Comparison of ENCODE assay signal across 23 cellular contexts in genomic region chr1:241679961-241680360, GRCh38. TPM values are rescaled to one million over a fixed set of nuclear protein-coding genes. Genes with fewer than 3 reads are reported as not detected.
DNase-seq lines count a peak whose midpoint lies in the region; ATAC-seq, FAIRE-seq and TF ChIP-seq lines count a peak whose summit lies in the region.
"Had no signal": no experiment of that assay in that cellular context is flagged by ENCODE, and none has a peak within 500 bp of the region (broad histone marks: within the 10 kb centered on the region; RNA-seq: fewer than 3 reads in every experiment).

No MANE protein-coding gene starts in this region.

- TF ChIP-seq POLR2A in HepG2 (IDR thresholded peaks at IDR 0.05; ENCODE audit: insufficient read depth in 1 of 2, low read depth in 2 of 2, low read length in 2 of 2), result no peak
- TF ChIP-seq POLR2A in right lobe of liver (IDR thresholded peaks at IDR 0.05), result no peak

- H3K4me1 Mint-ChIP-seq in GM23338, result no peaks in the 10 kb centered on the region

- no peaks in the 10 kb centered on the region for H3F3A ChIP-seq in GM23338 (replicated peaks; ENCODE audit: low read depth)

- TF ChIP-seq RAD21 in HepG2 (CRISPR knock-in tag; IDR thresholded peaks at IDR 0.05), result no peak

- no peaks in the 10 kb centered on the region for H3K9me3 Mint-ChIP-seq in GM23338

- CTCF ChIA-PET in HepG2 (lab: Yijun Ruan, JAX; ENCODE audit: low intra/inter-chr PET ratio, low total read pairs), result no interaction called here

- H3K36me3 Mint-ChIP-seq in GM23338 (ENCODE audit: low read depth), result no peaks in the 10 kb centered on the region

- BruUV-seq in HepG2 (replicated peaks; lab: Mats Ljungman, UMichigan), result no TSS peak

- POLR2A ChIA-PET in HepG2 (lab: Yijun Ruan, JAX), result no interaction called here

- H3K4me3 Mint-ChIP-seq in GM23338, result no peak overlapping the region
- H3K4me3 Mint-ChIP-seq: B cell had no signal

- in situ Hi-C loops in HepG2 (cut with HindIII; ENCODE audit: extremely low pct_ligation_motif_present, low pct_unique_long_range_greater_than_20kb), result no loop called here

- intact Hi-C loops in HepG2 (cut with micrococcal nuclease; ENCODE audit: unreplicated experiment), result no loop called here
- intact Hi-C loops in right lobe of liver (cut with DNase I), result no loop called here

- H3K9me2 ChIP-seq in GM23338 (ENCODE audit: insufficient read depth), result no peaks in the 10 kb centered on the region; the same call in 1 of the 2 replicates

- no peak for FAIRE-seq in HepG2 (lab: Jason Lieb, UNC)
- FAIRE-seq: D721Med, GM12878 had no signal

- H2AFZ ChIP-seq in HepG2 (ENCODE audit: low read length) (no peak overlapping the region), GM23338 (peak overlapping the region; percentile 72; the same call in 1 of the 2 replicates)

- H3K9me3 ChIP-seq in HepG2 (ENCODE audit: low read length) (no peaks in the 10 kb centered on the region), right lobe of liver (no peaks in the 10 kb centered on the region), SK-N-MC (ENCODE audit: low read depth, low read length) (no peaks in the 10 kb centered on the region)
- H3K9me3 ChIP-seq: BLaER1 had no signal

- no peak for TF ChIP-seq EP300 in HepG2 (IDR thresholded peaks at IDR 0.05; ENCODE audit: low read depth in 2 of 2, low read length in 2 of 2)
- TF ChIP-seq EP300 in HepG2 (CRISPR knock-in tag; IDR thresholded peaks at IDR 0.05; ENCODE audit: borderline replicate concordance), result no peak

- H3K4me2 ChIP-seq in HepG2 (ENCODE audit: low read depth, low read length) (no peak overlapping the region), GM23338 (no peak overlapping the region)
- H3K4me2 ChIP-seq: BLaER1 had no signal

- H3K27me3 ChIP-seq in HepG2 (ENCODE audit: control insufficient read depth in 1 of 2, insufficient read depth in 2 of 2, low read length in 2 of 2), result no peaks in the 10 kb centered on the region
- no peaks in the 10 kb centered on the region for H3K27me3 ChIP-seq in right lobe of liver
- H3K27me3 ChIP-seq in GM23338 (ENCODE audit: insufficient read depth), result no peaks in the 10 kb centered on the region
- H3K27me3 ChIP-seq: BLaER1 had no signal

- H3K27ac Mint-ChIP-seq in GM23338, result no peak overlapping the region
- H3K27ac Mint-ChIP-seq: B cell; CD4-positive, CD25-positive, alpha-beta regulatory T cell had no signal

- H3K36me3 ChIP-seq in HepG2 (replicated peaks in 1 of 2; ENCODE audit: control insufficient read depth in 1 of 2, insufficient read depth in 2 of 2, low read length in 2 of 2) (no peaks in the 10 kb centered on the region), right lobe of liver (no peaks in the 10 kb centered on the region), GM23338 (ENCODE audit: insufficient read depth) (no peaks in the 10 kb centered on the region), SK-N-MC (ENCODE audit: insufficient read depth, low read length) (no peaks in the 10 kb centered on the region)
- H3K36me3 ChIP-seq: BLaER1 had no signal

- no peaks in the 10 kb centered on the region for H4K20me1 ChIP-seq in HepG2 (ENCODE audit: insufficient read depth, low read length)
- H4K20me1 ChIP-seq in GM23338 (replicated peaks; ENCODE audit: insufficient read depth), result no peaks in the 10 kb centered on the region
- H4K20me1 ChIP-seq: BLaER1 had no signal

- H3K79me2 ChIP-seq in HepG2 (ENCODE audit: insufficient read depth, low read length) (no peaks in the 10 kb centered on the region), GM23338 (replicated peaks; ENCODE audit: insufficient read depth) (no peaks in the 10 kb centered on the region)

- no peaks in the 10 kb centered on the region for H3K4me1 ChIP-seq in HepG2 (ENCODE audit: insufficient read depth, low read length)
- H3K4me1 ChIP-seq in right lobe of liver, result peaks cover 0 to 20% (median 0%) of the 10 kb centered on the region in 4 donors
- no peaks in the 10 kb centered on the region for H3K4me1 ChIP-seq in GM23338 (ENCODE audit: insufficient read depth)
- H3K4me1 ChIP-seq: BLaER1 had no signal

- no peak for DNase-seq in HepG2 (ENCODE audit: low spot score)
- no peak for DNase-seq in right lobe of liver
- DNase-seq in GM23338 (ENCODE audit: low spot score), result no peak
- DNase-seq in SK-N-MC (ENCODE audit: low read depth, low spot score), result peak; percentile 86
- no peak for DNase-seq in NCI-H345 (lab: John Stamatoyannopoulos, UW)
- no peak for DNase-seq in activated CD4-positive, alpha-beta T cell treated with anti-CD3 and anti-CD28 coated beads, Interleukin-2, amount 50 U/mL, for 48 hours
- DNase-seq: 8988T; CD4-positive, CD25-positive, alpha-beta regulatory T cell; CD8-positive, alpha-beta memory T cell; DMS 273 treated with DMSO at 0.1 percent for 48 hours; DMS79; EL; GDM1; GOT3; H7; HCEC 1CT had no signal

- no peak overlapping the region for H3K27ac ChIP-seq in HepG2 (ENCODE audit: extremely low read length, insufficient read depth, low read length)
- no peak overlapping the region for H3K27ac ChIP-seq in right lobe of liver
- H3K27ac ChIP-seq in GM23338 (ENCODE audit: low read depth), result no peak overlapping the region
- H3K27ac ChIP-seq in SK-N-MC, result peak overlapping the region; percentile 88
- H3K27ac ChIP-seq: BLaER1, C4-2B had no signal

- TF ChIP-seq CTCF in HepG2 (CRISPR knock-in tag; IDR thresholded peaks at IDR 0.05), result no peak
- TF ChIP-seq CTCF in right lobe of liver (IDR thresholded peaks at IDR 0.05), result no peak
- TF ChIP-seq CTCF in GM23338 (conservative IDR thresholded peaks at IDR 0.05; ENCODE audit: low read depth in 2 of 2), result no peak

- H3K27me3 Mint-ChIP-seq in GM23338 (ENCODE audit: insufficient read depth, low read depth, poor library complexity), result no peaks in the 10 kb centered on the region

- H3K9ac ChIP-seq in HepG2 (ENCODE audit: insufficient read depth, low read depth, low read length), result no peak overlapping the region
- H3K9ac ChIP-seq in SK-N-MC (ENCODE audit: insufficient read length), result peak overlapping the region; percentile 23
- H3K9ac ChIP-seq: BLaER1 had no signal

- H3K4me3 ChIP-seq in HepG2 (replicated peaks in 1 of 3; ENCODE audit: insufficient read depth in 1 of 3, low read depth in 2 of 3, low read length in 3 of 3) (no peak overlapping the region), right lobe of liver (no peak overlapping the region), GM23338 (no peak overlapping the region), SK-N-MC (peak overlapping the region; percentile 54)
- H3K4me3 ChIP-seq: BLaER1, GM12878 had no signal

- WGBS in HepG2 (ENCODE audit: low lambda C conversion rate), result 12% methylated on average over 3 of the region's 3 CpGs
- WGBS in right lobe of liver (ENCODE audit: insufficient coverage, low coverage, low lambda C conversion rate, missing lambda C conversion rate), result 60% methylated on average over 3 of the region's 3 CpGs

- no peak for ATAC-seq in HepG2
- no peak for ATAC-seq in right lobe of liver
- ATAC-seq in GM23338, result no peak
- ATAC-seq in HG03432 (IDR thresholded peaks at IDR 0.05; ENCODE audit: unreplicated experiment), result no peak
- ATAC-seq: GM12878 had no signal

RNA-seq across cellular contexts. Expression of gene WDR64, which starts 27.9 kb away (rescaled TPM):
- total RNA-seq in HepG2 (2016; rRNA removed; fragmentation: Illumina TruSeq; extraction: Trizol), result not detected in 2 replicates
- not detected in 2 replicates for total RNA-seq in HepG2 (2016; cell fraction: cytosol; rRNA removed; fragmentation: Illumina TruSeq; extraction: Trizol; ENCODE audit: low read depth)
- total RNA-seq in HepG2 (2016; cell fraction: insoluble cytoplasmic fraction; rRNA removed; fragmentation: Illumina TruSeq; extraction: Trizol), result not detected in 2 replicates
- not detected in 2 replicates for total RNA-seq in HepG2 (2016; cell fraction: membrane; rRNA removed; fragmentation: Illumina TruSeq; extraction: Trizol)
- total RNA-seq in HepG2 (2016; cell fraction: nucleus; rRNA removed; fragmentation: Illumina TruSeq; extraction: Trizol), result not detected in 2 replicates
- not detected in 2 replicates for polyA plus RNA-seq in HepG2 (2011; rRNA removed)
- not detected in 2 replicates for polyA plus RNA-seq in HepG2 (2011; cell fraction: cytosol; rRNA removed)
- not detected in 2 replicates for polyA plus RNA-seq in HepG2 (2011; cell fraction: nucleus; rRNA removed)
- not detected in 2 replicates for polyA plus RNA-seq in HepG2 (2012)
- polyA plus RNA-seq in HepG2 (2016; cell fraction: cytosol; fragmentation: Illumina TruSeq; extraction: Trizol; ENCODE audit: low read depth), result not detected in 2 replicates
- polyA plus RNA-seq in HepG2 (2016; cell fraction: insoluble cytoplasmic fraction; fragmentation: Illumina TruSeq; extraction: Trizol; ENCODE audit: low read depth), result not detected in 2 replicates
- polyA plus RNA-seq in HepG2 (2016; cell fraction: membrane; fragmentation: Illumina TruSeq; extraction: Trizol; ENCODE audit: low read depth), result not detected in 2 replicates
- polyA plus RNA-seq in HepG2 (2016; cell fraction: nucleus; fragmentation: Illumina TruSeq; extraction: Trizol; ENCODE audit: insufficient read depth, low read depth), result not detected in 2 replicates
- not detected in 2 replicates for polyA minus RNA-seq in HepG2 (2011; rRNA and poly(A)+ RNA removed; ENCODE audit: low replicate concordance)
- polyA minus RNA-seq in HepG2 (2011; cell fraction: cytosol; rRNA and poly(A)+ RNA removed), result not detected in 2 replicates
- not detected in 2 replicates for polyA minus RNA-seq in HepG2 (2011; cell fraction: nucleus; rRNA and poly(A)+ RNA removed)
- total RNA-seq in right lobe of liver, result under 1 TPM in 2 of 6 experiments, not detected in 4; 0.17 to 0.27 TPM
- total RNA-seq in GM23338 (2014; rRNA removed; shearing (Covaris generic)), result not detected in 2 replicates
- polyA plus RNA-seq in GM23338 (2016; fragmentation: Nextera tagmentation; extraction: Ambion mirVana), result not detected in 2 replicates
- total RNA-seq: B cell; CD4-positive, CD25-positive, alpha-beta regulatory T cell; CD8-positive, alpha-beta memory T cell; GM12878; H7 had no signal
- polyA plus RNA-seq: AG04450 had no signal

RNA-seq across cellular contexts. Expression of gene CHML, which starts 39.8 kb away (rescaled TPM):
- total RNA-seq in HepG2 (2016; rRNA removed; fragmentation: Illumina TruSeq; extraction: Trizol), result 16.7 and 21.0 TPM in 2 replicates
- total RNA-seq in HepG2 (2016; cell fraction: cytosol; rRNA removed; fragmentation: Illumina TruSeq; extraction: Trizol; ENCODE audit: low read depth), result 1.2 and 1.5 TPM in 2 replicates
- total RNA-seq in HepG2 (2016; cell fraction: insoluble cytoplasmic fraction; rRNA removed; fragmentation: Illumina TruSeq; extraction: Trizol), result 15.5 and 19.9 TPM in 2 replicates
- 7.3 TPM in 2 replicates for total RNA-seq in HepG2 (2016; cell fraction: membrane; rRNA removed; fragmentation: Illumina TruSeq; extraction: Trizol)
- 27.0 and 27.7 TPM in 2 replicates for total RNA-seq in HepG2 (2016; cell fraction: nucleus; rRNA removed; fragmentation: Illumina TruSeq; extraction: Trizol)
- polyA plus RNA-seq in HepG2 (2011; rRNA removed), result 5.2 TPM in 2 replicates
- polyA plus RNA-seq in HepG2 (2011; cell fraction: cytosol; rRNA removed), result 2.2 and 2.7 TPM in 2 replicates
- 7.1 and 7.8 TPM in 2 replicates for polyA plus RNA-seq in HepG2 (2011; cell fraction: nucleus; rRNA removed)
- polyA plus RNA-seq in HepG2 (2012), result 7.1 and 8.1 TPM in 2 replicates
- polyA plus RNA-seq in HepG2 (2016; cell fraction: cytosol; fragmentation: Illumina TruSeq; extraction: Trizol; ENCODE audit: low read depth), result 0.27 and 0.35 TPM in 2 replicates
- polyA plus RNA-seq in HepG2 (2016; cell fraction: insoluble cytoplasmic fraction; fragmentation: Illumina TruSeq; extraction: Trizol; ENCODE audit: low read depth), result 9.8 and 11.3 TPM in 2 replicates
- 1.2 and 1.6 TPM in 2 replicates for polyA plus RNA-seq in HepG2 (2016; cell fraction: membrane; fragmentation: Illumina TruSeq; extraction: Trizol; ENCODE audit: low read depth)
- polyA plus RNA-seq in HepG2 (2016; cell fraction: nucleus; fragmentation: Illumina TruSeq; extraction: Trizol; ENCODE audit: insufficient read depth, low read depth), result 16.7 and 19.0 TPM in 2 replicates
- 34.4 and 211 TPM in 2 replicates for polyA minus RNA-seq in HepG2 (2011; rRNA and poly(A)+ RNA removed; ENCODE audit: low replicate concordance)
- 8.0 and 11.1 TPM in 2 replicates for polyA minus RNA-seq in HepG2 (2011; cell fraction: cytosol; rRNA and poly(A)+ RNA removed)
- polyA minus RNA-seq in HepG2 (2011; cell fraction: nucleus; rRNA and poly(A)+ RNA removed), result 44.5 and 48.6 TPM in 2 replicates
- total RNA-seq in right lobe of liver, result 1 to 10 TPM; 2.3 to 6.0 (median 3.9) TPM
- total RNA-seq in GM23338 (2014; rRNA removed; shearing (Covaris generic)), result 65.1 and 66.8 TPM in 2 replicates
- polyA plus RNA-seq in GM23338 (2016; fragmentation: Nextera tagmentation; extraction: Ambion mirVana), result 17.2 and 19.9 TPM in 2 replicates

RNA-seq across cellular contexts. Expression of gene OPN3, which starts 39.8 kb away (rescaled TPM):
- total RNA-seq in HepG2 (2016; rRNA removed; fragmentation: Illumina TruSeq; extraction: Trizol) (17.2 and 17.4 TPM in 2 replicates), right lobe of liver (10 to 100 TPM; 15.7 to 38.2 (median 28.8) TPM)
- total RNA-seq in HepG2 (2016; cell fraction: cytosol; rRNA removed; fragmentation: Illumina TruSeq; extraction: Trizol; ENCODE audit: low read depth), result 10.2 and 13.6 TPM in 2 replicates
- 16.6 and 16.7 TPM in 2 replicates for total RNA-seq in HepG2 (2016; cell fraction: insoluble cytoplasmic fraction; rRNA removed; fragmentation: Illumina TruSeq; extraction: Trizol)
- total RNA-seq in HepG2 (2016; cell fraction: membrane; rRNA removed; fragmentation: Illumina TruSeq; extraction: Trizol), result 27.6 and 32.6 TPM in 2 replicates
- 9.9 and 12.6 TPM in 2 replicates for total RNA-seq in HepG2 (2016; cell fraction: nucleus; rRNA removed; fragmentation: Illumina TruSeq; extraction: Trizol)
- polyA plus RNA-seq in HepG2 (2011; rRNA removed) (15.8 and 23.0 TPM in 2 replicates), GM23338 (2016; fragmentation: Nextera tagmentation; extraction: Ambion mirVana) (21.1 and 23.7 TPM in 2 replicates)
- 11.8 and 19.2 TPM in 2 replicates for polyA plus RNA-seq in HepG2 (2011; cell fraction: cytosol; rRNA removed)
- polyA plus RNA-seq in HepG2 (2011; cell fraction: nucleus; rRNA removed), result 5.3 and 5.8 TPM in 2 replicates
- polyA plus RNA-seq in HepG2 (2012), result 19.0 and 21.9 TPM in 2 replicates
- 16.5 and 18.0 TPM in 2 replicates for polyA plus RNA-seq in HepG2 (2016; cell fraction: cytosol; fragmentation: Illumina TruSeq; extraction: Trizol; ENCODE audit: low read depth)
- 21.8 and 24.0 TPM in 2 replicates for polyA plus RNA-seq in HepG2 (2016; cell fraction: insoluble cytoplasmic fraction; fragmentation: Illumina TruSeq; extraction: Trizol; ENCODE audit: low read depth)
- 30.5 and 31.8 TPM in 2 replicates for polyA plus RNA-seq in HepG2 (2016; cell fraction: membrane; fragmentation: Illumina TruSeq; extraction: Trizol; ENCODE audit: low read depth)
- polyA plus RNA-seq in HepG2 (2016; cell fraction: nucleus; fragmentation: Illumina TruSeq; extraction: Trizol; ENCODE audit: insufficient read depth, low read depth), result 23.1 and 23.3 TPM in 2 replicates
- polyA minus RNA-seq in HepG2 (2011; rRNA and poly(A)+ RNA removed; ENCODE audit: low replicate concordance), result 13.5 and 35.7 TPM in 2 replicates
- 8.9 and 10.1 TPM in 2 replicates for polyA minus RNA-seq in HepG2 (2011; cell fraction: cytosol; rRNA and poly(A)+ RNA removed)
- polyA minus RNA-seq in HepG2 (2011; cell fraction: nucleus; rRNA and poly(A)+ RNA removed), result 7.6 and 10.9 TPM in 2 replicates
- 35.4 and 46.8 TPM in 2 replicates for total RNA-seq in GM23338 (2014; rRNA removed; shearing (Covaris generic))
